ENCODE assay signal across 1 cellular context in the genomic region with DNA sequence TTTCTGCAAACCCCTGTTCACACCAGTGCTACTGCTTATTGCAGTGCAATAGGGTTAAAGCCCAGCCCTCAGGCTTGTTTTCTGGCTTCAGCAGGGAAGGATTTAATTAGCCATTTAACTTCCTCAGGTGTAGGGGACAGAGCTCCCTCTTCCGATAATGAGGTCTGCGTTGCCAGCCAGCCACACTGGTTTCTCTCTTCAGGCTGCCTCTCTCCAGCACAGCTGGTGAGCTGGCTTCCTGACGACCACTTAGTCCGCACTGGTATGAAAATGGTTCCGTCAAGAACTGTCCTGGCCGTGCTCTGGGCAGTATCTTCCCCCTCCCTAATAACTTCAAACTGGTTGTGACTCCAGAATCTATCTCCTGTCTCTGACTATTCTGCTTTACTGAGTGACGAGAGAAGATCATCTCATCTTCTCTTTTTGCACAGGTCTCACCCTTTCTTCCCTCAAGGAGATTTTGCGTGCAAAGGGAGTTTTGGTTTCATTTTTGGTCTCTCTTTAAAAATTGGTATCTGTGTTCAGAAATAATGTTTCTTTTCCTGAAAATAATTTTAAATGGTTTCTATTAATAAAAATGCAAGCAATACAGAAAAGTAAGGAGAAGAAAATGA.
TF ChIP-seq lines count a peak whose summit lies in the region.

No MANE protein-coding gene starts in this region.

TF ChIP-seq in GM23338, 12 proteins besides CTCF, POLR2A, EP300 and RAD21 (continued from another document):
- TF ChIP-seq, protein P1, sequence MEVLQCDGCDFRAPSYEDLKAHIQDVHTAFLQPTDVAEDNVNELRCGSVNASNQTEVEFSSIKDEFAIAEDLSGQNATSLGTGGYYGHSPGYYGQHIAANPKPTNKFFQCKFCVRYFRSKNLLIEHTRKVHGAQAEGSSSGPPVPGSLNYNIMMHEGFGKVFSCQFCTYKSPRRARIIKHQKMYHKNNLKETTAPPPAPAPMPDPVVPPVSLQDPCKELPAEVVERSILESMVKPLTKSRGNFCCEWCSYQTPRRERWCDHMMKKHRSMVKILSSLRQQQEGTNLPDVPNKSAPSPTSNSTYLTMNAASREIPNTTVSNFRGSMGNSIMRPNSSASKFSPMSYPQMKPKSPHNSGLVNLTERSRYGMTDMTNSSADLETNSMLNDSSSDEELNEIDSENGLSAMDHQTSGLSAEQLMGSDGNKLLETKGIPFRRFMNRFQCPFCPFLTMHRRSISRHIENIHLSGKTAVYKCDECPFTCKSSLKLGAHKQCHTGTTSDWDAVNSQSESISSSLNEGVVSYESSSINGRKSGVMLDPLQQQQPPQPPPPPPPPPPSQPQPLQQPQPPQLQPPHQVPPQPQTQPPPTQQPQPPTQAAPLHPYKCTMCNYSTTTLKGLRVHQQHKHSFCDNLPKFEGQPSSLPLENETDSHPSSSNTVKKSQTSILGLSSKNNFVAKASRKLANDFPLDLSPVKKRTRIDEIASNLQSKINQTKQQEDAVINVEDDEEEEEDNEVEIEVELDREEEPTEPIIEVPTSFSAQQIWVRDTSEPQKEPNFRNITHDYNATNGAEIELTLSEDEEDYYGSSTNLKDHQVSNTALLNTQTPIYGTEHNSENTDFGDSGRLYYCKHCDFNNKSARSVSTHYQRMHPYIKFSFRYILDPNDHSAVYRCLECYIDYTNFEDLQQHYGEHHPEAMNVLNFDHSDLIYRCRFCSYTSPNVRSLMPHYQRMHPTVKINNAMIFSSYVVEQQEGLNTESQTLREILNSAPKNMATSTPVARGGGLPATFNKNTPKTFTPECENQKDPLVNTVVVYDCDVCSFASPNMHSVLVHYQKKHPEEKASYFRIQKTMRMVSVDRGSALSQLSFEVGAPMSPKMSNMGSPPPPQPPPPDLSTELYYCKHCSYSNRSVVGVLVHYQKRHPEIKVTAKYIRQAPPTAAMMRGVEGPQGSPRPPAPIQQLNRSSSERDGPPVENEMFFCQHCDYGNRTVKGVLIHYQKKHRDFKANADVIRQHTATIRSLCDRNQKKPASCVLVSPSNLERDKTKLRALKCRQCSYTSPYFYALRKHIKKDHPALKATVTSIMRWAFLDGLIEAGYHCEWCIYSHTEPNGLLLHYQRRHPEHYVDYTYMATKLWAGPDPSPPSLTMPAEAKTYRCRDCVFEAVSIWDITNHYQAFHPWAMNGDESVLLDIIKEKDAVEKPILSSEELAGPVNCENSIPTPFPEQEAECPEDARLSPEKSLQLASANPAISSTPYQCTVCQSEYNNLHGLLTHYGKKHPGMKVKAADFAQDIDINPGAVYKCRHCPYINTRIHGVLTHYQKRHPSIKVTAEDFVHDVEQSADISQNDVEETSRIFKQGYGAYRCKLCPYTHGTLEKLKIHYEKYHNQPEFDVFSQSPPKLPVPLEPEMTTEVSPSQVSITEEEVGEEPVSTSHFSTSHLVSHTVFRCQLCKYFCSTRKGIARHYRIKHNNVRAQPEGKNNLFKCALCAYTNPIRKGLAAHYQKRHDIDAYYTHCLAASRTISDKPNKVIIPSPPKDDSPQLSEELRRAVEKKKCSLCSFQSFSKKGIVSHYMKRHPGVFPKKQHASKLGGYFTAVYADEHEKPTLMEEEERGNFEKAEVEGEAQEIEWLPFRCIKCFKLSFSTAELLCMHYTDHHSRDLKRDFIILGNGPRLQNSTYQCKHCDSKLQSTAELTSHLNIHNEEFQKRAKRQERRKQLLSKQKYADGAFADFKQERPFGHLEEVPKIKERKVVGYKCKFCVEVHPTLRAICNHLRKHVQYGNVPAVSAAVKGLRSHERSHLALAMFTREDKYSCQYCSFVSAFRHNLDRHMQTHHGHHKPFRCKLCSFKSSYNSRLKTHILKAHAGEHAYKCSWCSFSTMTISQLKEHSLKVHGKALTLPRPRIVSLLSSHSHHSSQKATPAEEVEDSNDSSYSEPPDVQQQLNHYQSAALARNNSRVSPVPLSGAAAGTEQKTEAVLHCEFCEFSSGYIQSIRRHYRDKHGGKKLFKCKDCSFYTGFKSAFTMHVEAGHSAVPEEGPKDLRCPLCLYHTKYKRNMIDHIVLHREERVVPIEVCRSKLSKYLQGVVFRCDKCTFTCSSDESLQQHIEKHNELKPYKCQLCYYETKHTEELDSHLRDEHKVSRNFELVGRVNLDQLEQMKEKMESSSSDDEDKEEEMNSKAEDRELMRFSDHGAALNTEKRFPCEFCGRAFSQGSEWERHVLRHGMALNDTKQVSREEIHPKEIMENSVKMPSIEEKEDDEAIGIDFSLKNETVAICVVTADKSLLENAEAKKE (CRISPR knock-in tag; IDR thresholded peaks at IDR 0.05): no peak
- TF ChIP-seq POLR2AphosphoS5 (IDR thresholded peaks at IDR 0.05; ENCODE audit: low read depth) (no peak), EZH2phosphoT487 (IDR thresholded peaks at IDR 0.05; ENCODE audit: unreplicated experiment) (no peak), STAT1 (IDR thresholded peaks at IDR 0.05; ENCODE audit: unreplicated experiment) (no peak)
- TF ChIP-seq, protein P2, sequence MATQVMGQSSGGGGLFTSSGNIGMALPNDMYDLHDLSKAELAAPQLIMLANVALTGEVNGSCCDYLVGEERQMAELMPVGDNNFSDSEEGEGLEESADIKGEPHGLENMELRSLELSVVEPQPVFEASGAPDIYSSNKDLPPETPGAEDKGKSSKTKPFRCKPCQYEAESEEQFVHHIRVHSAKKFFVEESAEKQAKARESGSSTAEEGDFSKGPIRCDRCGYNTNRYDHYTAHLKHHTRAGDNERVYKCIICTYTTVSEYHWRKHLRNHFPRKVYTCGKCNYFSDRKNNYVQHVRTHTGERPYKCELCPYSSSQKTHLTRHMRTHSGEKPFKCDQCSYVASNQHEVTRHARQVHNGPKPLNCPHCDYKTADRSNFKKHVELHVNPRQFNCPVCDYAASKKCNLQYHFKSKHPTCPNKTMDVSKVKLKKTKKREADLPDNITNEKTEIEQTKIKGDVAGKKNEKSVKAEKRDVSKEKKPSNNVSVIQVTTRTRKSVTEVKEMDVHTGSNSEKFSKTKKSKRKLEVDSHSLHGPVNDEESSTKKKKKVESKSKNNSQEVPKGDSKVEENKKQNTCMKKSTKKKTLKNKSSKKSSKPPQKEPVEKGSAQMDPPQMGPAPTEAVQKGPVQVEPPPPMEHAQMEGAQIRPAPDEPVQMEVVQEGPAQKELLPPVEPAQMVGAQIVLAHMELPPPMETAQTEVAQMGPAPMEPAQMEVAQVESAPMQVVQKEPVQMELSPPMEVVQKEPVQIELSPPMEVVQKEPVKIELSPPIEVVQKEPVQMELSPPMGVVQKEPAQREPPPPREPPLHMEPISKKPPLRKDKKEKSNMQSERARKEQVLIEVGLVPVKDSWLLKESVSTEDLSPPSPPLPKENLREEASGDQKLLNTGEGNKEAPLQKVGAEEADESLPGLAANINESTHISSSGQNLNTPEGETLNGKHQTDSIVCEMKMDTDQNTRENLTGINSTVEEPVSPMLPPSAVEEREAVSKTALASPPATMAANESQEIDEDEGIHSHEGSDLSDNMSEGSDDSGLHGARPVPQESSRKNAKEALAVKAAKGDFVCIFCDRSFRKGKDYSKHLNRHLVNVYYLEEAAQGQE (IDR thresholded peaks at IDR 0.05; ENCODE audit: unreplicated experiment): no peak
